10 cellular contexts compared by ENCODE assay signal in genomic region chr12:104565606-104566243, GRCh38.
DNase-seq lines count a peak whose midpoint lies in the region; ATAC-seq and TF ChIP-seq lines count a peak whose summit lies in the region.
"Had no signal": no experiment of that assay in that cellular context is flagged by ENCODE, and none has a peak within 500 bp of the region (broad histone marks: within the 10 kb centered on the region; RNA-seq: fewer than 3 reads in every experiment).

No MANE protein-coding gene starts in this region.

- no peaks in the 10 kb centered on the region for H3K36me3 ChIP-seq in CD8-positive, alpha-beta T cell (ENCODE audit: insufficient read depth, low read length)
- H3K36me3 ChIP-seq in brain microvascular endothelial cell (replicated peaks): no peaks in the 10 kb centered on the region

- no peaks in the 10 kb centered on the region for H3K27me3 ChIP-seq in CD8-positive, alpha-beta T cell (ENCODE audit: insufficient read depth, low read length)
- no peaks in the 10 kb centered on the region for H3K27me3 ChIP-seq in brain microvascular endothelial cell (replicated peaks)

- TF ChIP-seq CTCF in CD8-positive, alpha-beta T cell (IDR thresholded peaks at IDR 0.05): no peak
- TF ChIP-seq CTCF in choroid plexus epithelial cell (conservative IDR thresholded peaks at IDR 0.05; ENCODE audit: low read depth, low read length): no peak
- TF ChIP-seq CTCF in brain microvascular endothelial cell (IDR thresholded peaks at IDR 0.05; ENCODE audit: low read depth, low read length, missing control alignments): no peak

- peak overlapping the region; percentile 30 for H3K27ac Mint-ChIP-seq in CD8-positive, alpha-beta T cell

- no peak overlapping the region for H3K27ac ChIP-seq in CD8-positive, alpha-beta T cell (ENCODE audit: low read depth, low read length)
- H3K27ac ChIP-seq in brain microvascular endothelial cell: no peak overlapping the region

- H3K36me3 Mint-ChIP-seq in CD8-positive, alpha-beta T cell: peaks cover 18% of the 10 kb centered on the region

- peaks cover 32% of the 10 kb centered on the region for H3K4me1 ChIP-seq in CD8-positive, alpha-beta T cell (ENCODE audit: insufficient read depth, low read length)

- ATAC-seq in CD8-positive, alpha-beta T cell: no peak
- no peak for ATAC-seq in GM21576 (IDR thresholded peaks at IDR 0.05; ENCODE audit: unreplicated experiment)

- no peak overlapping the region for H3K4me3 ChIP-seq in CD8-positive, alpha-beta T cell (ENCODE audit: low read depth, low read length)
- no peak overlapping the region for H3K4me3 ChIP-seq in choroid plexus epithelial cell (ENCODE audit: low read depth, low read length)
- no peak overlapping the region for H3K4me3 ChIP-seq in brain microvascular endothelial cell (ENCODE audit: low read depth, low read length)

- H3K9me3 ChIP-seq in CD8-positive, alpha-beta T cell (ENCODE audit: low read length): no peaks in the 10 kb centered on the region

- DNase-seq in CD8-positive, alpha-beta T cell: no peak
- DNase-seq in KBM-7 (peak; percentile 29), choroid plexus epithelial cell (ENCODE audit: low read depth) (peak; percentile 58), pons (ENCODE audit: low spot score) (peak; percentile 22), brain microvascular endothelial cell (no peak), foreskin melanocyte (no peak)
- DNase-seq: activated CD4-positive, CD25-positive, alpha-beta regulatory T cell treated with anti-CD3 and anti-CD28 coated beads, Interleukin-2, amount 50 U/mL, for 72 hours; NCI-H226 had no signal

- H3K4me3 Mint-ChIP-seq in CD8-positive, alpha-beta T cell: no peak overlapping the region
- H3K4me3 Mint-ChIP-seq: activated naive CD4-positive, alpha-beta T cell treated with anti-CD3 and anti-CD28 coated beads, Interleukin-2, amount 50 U/mL, for 24 hours had no signal

- peaks cover 58% of the 10 kb centered on the region for H3K4me1 Mint-ChIP-seq in CD8-positive, alpha-beta T cell (ENCODE audit: low read depth)

- CTCF ChIA-PET in CD8-positive, alpha-beta T cell (lab: Charles Lee): no interaction called here

- intact Hi-C loops in CD8-positive, alpha-beta T cell (cut with DNase I, micrococcal nuclease): loop anchor here in 1 of 2 experiments (5.0 kb wide), 1 partner anchor 108 kb away; the partner anchor contains the start of gene CHST11

- POLR2A ChIA-PET in CD8-positive, alpha-beta T cell (lab: Charles Lee): no interaction called here

- in situ Hi-C loops in KBM-7 (cut with MboI; ENCODE audit: low pct_unique_long_range_greater_than_20kb, low sequenced_read_pairs): no loop called here
- in situ Hi-C loops in brain microvascular endothelial cell (cut with HindIII; ENCODE audit: low pct_ligation_motif_present, low sequenced_read_pairs): no loop called here

- peaks cover 9% of the 10 kb centered on the region for H3K9me3 Mint-ChIP-seq in CD8-positive, alpha-beta T cell

- no peaks in the 10 kb centered on the region for H3K27me3 Mint-ChIP-seq in CD8-positive, alpha-beta T cell (ENCODE audit: low read depth)
- H3K27me3 Mint-ChIP-seq: activated naive CD4-positive, alpha-beta T cell treated with anti-CD3 and anti-CD28 coated beads, Interleukin-2, amount 50 U/mL, for 24 hours had no signal

Comparison
In these comparisons a context has a peak if more than half of its experiments do, and no peak if none do; other contexts are left out.
1. DNase-seq: peak in KBM-7 (single experiment), choroid plexus epithelial cell (single experiment) and pons (single experiment); none in CD8-positive, alpha-beta T cell (0 of 7), brain microvascular endothelial cell (single experiment) and foreskin melanocyte (single experiment).